In the genomic region with DNA sequence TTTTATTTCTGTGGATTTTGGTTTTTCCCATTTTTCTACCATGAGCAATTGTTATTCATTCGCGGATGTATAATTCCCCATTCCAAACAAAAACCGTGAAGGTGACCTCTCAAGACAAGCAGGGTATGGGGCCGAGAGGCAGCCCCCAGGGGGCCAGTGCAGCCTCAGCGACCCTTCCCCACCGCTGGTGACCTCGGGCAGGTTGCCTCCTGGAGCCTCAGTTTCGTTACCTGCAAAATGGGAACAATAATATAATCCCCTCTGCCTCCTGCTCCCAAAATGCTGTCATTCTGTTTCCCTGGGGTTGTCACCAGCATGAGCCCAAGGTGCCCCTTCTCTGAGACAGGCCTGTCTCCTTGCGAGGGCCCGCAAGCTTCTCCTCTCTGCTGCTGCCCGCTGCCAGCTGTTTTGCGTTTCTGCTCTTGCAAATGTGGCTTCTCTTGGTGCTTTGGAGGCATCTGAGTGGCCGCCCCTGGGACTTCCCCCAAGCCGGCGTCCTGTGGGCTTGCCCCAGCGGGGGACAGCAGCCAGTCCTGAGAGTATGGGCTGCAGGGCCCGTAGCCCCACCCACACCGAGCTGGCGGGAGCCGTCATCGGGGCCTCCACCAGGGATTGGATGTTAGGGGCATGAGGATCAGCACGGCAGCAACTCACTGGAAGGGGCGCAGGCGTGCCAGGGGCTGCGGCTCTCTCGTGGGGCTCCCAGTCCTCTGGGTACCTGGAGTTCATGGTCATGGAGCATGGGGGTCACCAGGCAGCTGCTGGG, we compare ENCODE assay signal across 22 cellular contexts.
DNase-seq lines count a peak whose midpoint lies in the region; ATAC-seq, FAIRE-seq and TF ChIP-seq lines count a peak whose summit lies in the region.
"Had no signal": no experiment of that assay in that cellular context is flagged by ENCODE, and none has a peak within 500 bp of the region (broad histone marks: within the 10 kb centered on the region; RNA-seq: fewer than 3 reads in every experiment).

No MANE protein-coding gene starts in this region.

- FAIRE-seq in GM12892 (lab: Jason Lieb, UNC) = no peak
- FAIRE-seq: A204.1, GM18507 had no signal

- ATAC-seq in left cardiac atrium = no peak
- peak; percentile 63 for ATAC-seq in WTC11
- no peak for ATAC-seq in GM19328 (IDR thresholded peaks at IDR 0.05; ENCODE audit: unreplicated experiment)
- ATAC-seq: T-cell had no signal

- H3K36me3 Mint-ChIP-seq in WTC11 = no peaks in the 10 kb centered on the region
- H3K36me3 Mint-ChIP-seq: T-cell had no signal

- H3K4me3 Mint-ChIP-seq in WTC11 = no peak overlapping the region
- H3K4me3 Mint-ChIP-seq: T-cell had no signal

- DNase-seq in left cardiac atrium (peak; percentile 6), cardiac septum (ENCODE audit: low spot score) (no peak), WTC11 (ENCODE audit: low spot score) (no peak), iPS-NIHi7 (ENCODE audit: extremely low spot score) (peak; percentile 44), NCI-H1694 treated with DMSO at 0.1 percent for 48 hours (lab: John Stamatoyannopoulos, UW) (no peak), GM12892 (ENCODE audit: insufficient read length) (no peak)
- DNase-seq: DMS79 treated with DMSO at 0.1 percent for 48 hours; KBM-7; MM.1S; NCI-H1092; NCI-H1436; NCI-H2081; NCI-H2171; NCI-H345; NCI-H524; NCI-H774; NK-92 treated with Interleukin-12 subunit alpha and Interleukin-12 subunit beta, amount 100 ng/mL, for 24 hours; SJCRH30; T-cell had no signal

- H3K4me1 Mint-ChIP-seq in WTC11 = no peaks in the 10 kb centered on the region

- POLR2A ChIA-PET in WTC11 (lab: Charles Lee) = no interaction called here

- TF ChIP-seq POLR2A in GM12892 (IDR thresholded peaks at IDR 0.05; ENCODE audit: low read depth, low read length) = no peak

- intact Hi-C loops in left cardiac atrium (cut with DNase I) (no loop called here), cardiac septum (cut with DNase I) (no loop called here)

- CTCF ChIA-PET in WTC11 (lab: Charles Lee) = no interaction called here

- no peak overlapping the region for H3K27ac Mint-ChIP-seq in WTC11
- H3K27ac Mint-ChIP-seq: T-cell had no signal

- H3K27me3 Mint-ChIP-seq in WTC11 (ENCODE audit: low read depth) = no peaks in the 10 kb centered on the region

- no peaks in the 10 kb centered on the region for H3K9me3 Mint-ChIP-seq in WTC11
- H3K9me3 Mint-ChIP-seq: T-cell had no signal

- TF ChIP-seq CTCF in WTC11 (IDR thresholded peaks at IDR 0.05) = no peak

TF ChIP-seq in WTC11, 78 proteins besides CTCF, POLR2A, EP300 and RAD21:
- TF ChIP-seq SMAD4 (CRISPR knock-in tag; IDR thresholded peaks at IDR 0.05) (no peak), ZNF423 (CRISPR knock-in tag; IDR thresholded peaks at IDR 0.05) (peak; percentile 43; the same call in 1 of the 2 replicates)

Comparison
In these comparisons a context has a peak if more than half of its experiments do, and no peak if none do; other contexts are left out.
1. DNase-seq: peak in left cardiac atrium (single experiment) and iPS-NIHi7 (single experiment); none in cardiac septum (single experiment), WTC11 (single experiment), NCI-H1694 treated with DMSO at 0.1 percent for 48 hours (single experiment) and GM12892 (single experiment).